In the genomic region with DNA sequence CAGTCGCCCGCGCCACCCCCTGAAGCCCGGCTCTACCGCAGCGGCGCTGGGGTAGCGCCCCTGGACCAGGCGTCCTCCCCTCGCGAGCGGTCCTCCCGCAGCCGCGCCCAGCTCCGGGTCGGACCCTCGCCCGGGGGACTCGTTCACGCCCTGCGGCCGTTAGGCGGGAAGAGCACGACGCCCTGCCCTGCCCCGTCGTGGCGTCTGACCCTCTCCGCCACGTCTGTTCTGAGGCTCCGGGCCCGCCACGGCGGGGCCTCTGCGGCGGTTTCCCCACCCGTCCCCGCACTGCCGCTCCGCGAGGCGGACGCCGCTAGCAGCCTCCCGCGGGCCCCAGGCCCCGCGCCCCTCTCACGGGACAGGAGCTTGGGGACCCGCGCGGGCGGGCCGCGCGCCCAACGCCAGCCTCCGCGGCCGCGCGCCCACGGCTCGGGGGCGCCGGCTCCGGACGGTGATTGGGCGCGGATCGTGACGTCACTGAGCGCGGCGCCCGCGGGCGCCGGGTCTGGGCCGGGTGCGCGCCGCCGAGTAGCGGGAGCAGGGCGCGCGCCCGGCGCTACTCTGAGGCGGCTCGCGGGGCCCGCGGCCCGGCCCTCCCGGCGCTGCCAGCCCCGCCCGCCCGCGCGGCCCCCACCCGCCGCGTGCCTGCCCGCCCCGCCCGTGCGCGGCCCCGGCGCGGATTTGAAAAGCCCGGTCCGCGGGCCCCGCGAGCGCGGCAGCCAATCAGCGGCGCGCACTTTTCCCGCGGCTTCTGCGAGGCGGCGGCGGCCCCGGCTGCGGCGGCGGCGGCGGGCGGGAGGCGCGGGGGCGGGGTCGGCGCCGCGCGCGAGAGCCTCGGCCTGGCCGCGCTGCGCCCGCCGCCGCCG, we compare ENCODE assay signal across 8 cellular contexts. TPM values are rescaled to one million over a fixed set of nuclear protein-coding genes. Genes with fewer than 3 reads are reported as not detected.
DNase-seq lines count a peak whose midpoint lies in the region; ATAC-seq and TF ChIP-seq lines count a peak whose summit lies in the region.

NSD2 (plus strand) TSS at position 816 of the 866 bp plus-strand sequence. CDS start 29,262 bp downstream, outside the sequence.

- peak within 1 kb of the TSS; percentile 92 for H3K27ac ChIP-seq in HUES48 (ENCODE audit: low read depth, low read length)
- peak within 1 kb of the TSS; percentile 93 for H3K27ac ChIP-seq in OCI-LY3 (ENCODE audit: low read length)

- ATAC-seq in GM21423 (IDR thresholded peaks at IDR 0.05; ENCODE audit: unreplicated experiment), result peak; percentile 68

- no peak for TF ChIP-seq CTCF in OCI-LY3 (IDR thresholded peaks at IDR 0.05; ENCODE audit: low read depth, low read length)

- peak within 1 kb of the TSS; percentile 67; the same call in 1 of the 2 replicates for H2AFZ ChIP-seq in OCI-LY3 (ENCODE audit: low read depth, low read length)

- H3K79me2 ChIP-seq in OCI-LY3 (ENCODE audit: low read length), result peaks cover 52% of the 10 kb centered on the region

- peaks cover 30% of the 10 kb centered on the region for H4K20me1 ChIP-seq in OCI-LY3 (ENCODE audit: insufficient read depth, low read length)

- DNase-seq in Caki2 (ENCODE audit: low read depth), result peak; percentile 79
- DNase-seq in activated CD8-positive, alpha-beta memory T cell treated with anti-CD3 and anti-CD28 coated beads, Interleukin-2, amount 50 U/mL, for 48 hours, result peak; percentile 98
- peak; percentile 91 for DNase-seq in epidermal melanocyte (ENCODE audit: insufficient read length, low spot score)
- peak; percentile 88 to 89 for DNase-seq in stimulated activated CD8-positive, alpha-beta memory T cell treated with anti-CD3 and anti-CD28 coated beads, Interleukin-2, amount 100 ng/mL, for 48 hours (ENCODE audit: low read depth in 2 of 2)

- H3K9ac ChIP-seq in HUES48 (ENCODE audit: low read depth, low read length) (peak within 1 kb of the TSS; percentile 58; the same call in 1 of the 2 replicates), OCI-LY3 (ENCODE audit: low read length) (peak within 1 kb of the TSS; percentile 96)

- H3K9me3 ChIP-seq in HUES48 (ENCODE audit: control insufficient read depth, insufficient read depth, low read length) (no peaks in the 10 kb centered on the region), OCI-LY3 (ENCODE audit: insufficient read depth, low read length) (no peaks in the 10 kb centered on the region), mononuclear cell (ENCODE audit: low read depth, low read length) (no peaks in the 10 kb centered on the region)

- H3K4me1 ChIP-seq in HUES48 (ENCODE audit: control insufficient read depth, insufficient read depth, low read length), result peaks cover 24% of the 10 kb centered on the region
- H3K4me1 ChIP-seq in OCI-LY3 (ENCODE audit: low read length), result peaks cover 32% of the 10 kb centered on the region
- peaks cover 22% of the 10 kb centered on the region for H3K4me1 ChIP-seq in mononuclear cell (ENCODE audit: insufficient read depth, low read length)

- in situ Hi-C loops in Caki2 (cut with HindIII; ENCODE audit: low pct_unique_long_range_greater_than_20kb, low sequenced_read_pairs), result no loop called here

- H3K36me3 ChIP-seq in HUES48 (ENCODE audit: control insufficient read depth, insufficient read depth, low read length) (no peaks in the 10 kb centered on the region), OCI-LY3 (replicated peaks; ENCODE audit: low read depth, low read length) (peaks cover 7% of the 10 kb centered on the region)

- peak within 1 kb of the TSS; percentile 98 for H3K4me2 ChIP-seq in OCI-LY3 (ENCODE audit: low read length)

- H3K4me3 ChIP-seq in HUES48 (ENCODE audit: low read depth, low read length) (peak within 1 kb of the TSS; percentile 68), OCI-LY3 (ENCODE audit: low read length) (peak within 1 kb of the TSS; percentile 90), mononuclear cell (ENCODE audit: low read length) (peak within 1 kb of the TSS; percentile 77)

- H3K27me3 ChIP-seq in HUES48 (ENCODE audit: control insufficient read depth, insufficient read depth, low read length) (peaks cover 48% of the 10 kb centered on the region), OCI-LY3 (ENCODE audit: low read depth, low read length) (no peaks in the 10 kb centered on the region; the same call in 1 of the 2 replicates), mononuclear cell (ENCODE audit: insufficient read depth, low read length) (no peaks in the 10 kb centered on the region)

RNA-seq across cellular contexts. Expression of gene NSD2, which starts in this region (rescaled TPM):
- total RNA-seq in Caki2 (2014; rRNA removed; shearing (Covaris generic); ENCODE audit: low replicate concordance), result 54.8 and 67.7 TPM in 2 replicates
- 45.3 TPM for total RNA-seq in mononuclear cell

Comparison
In these comparisons a context has a peak if more than half of its experiments do, and no peak if none do; other contexts are left out.
1. Peak in every context shown above with its lines: DNase-seq, ATAC-seq, H3K4me3 ChIP-seq and H3K27ac ChIP-seq.